In the genomic region with DNA sequence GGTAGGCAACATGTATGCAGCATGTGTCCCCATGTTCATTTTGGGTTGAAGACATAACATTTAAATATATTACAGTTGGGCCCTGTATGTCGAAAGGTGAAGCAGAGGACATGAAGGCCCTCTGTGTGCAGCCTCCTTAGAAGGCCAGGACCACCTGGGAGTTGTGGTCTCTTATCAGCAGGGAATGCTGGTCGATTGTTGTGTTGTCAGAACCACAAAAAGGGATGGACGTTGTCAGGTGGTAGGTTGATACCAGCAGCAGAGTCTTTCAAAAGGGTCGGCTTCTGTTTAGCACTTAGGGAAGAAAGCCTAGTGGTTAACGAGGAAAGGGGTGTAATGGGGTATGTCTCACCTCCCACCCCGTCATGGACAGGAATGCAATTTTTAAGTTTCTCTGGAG, we compare ENCODE assay signal across 21 cellular contexts.
A peak's percentile ranks its signal among the peaks of the same experiment; 100 is the strongest.
DNase-seq lines count a peak whose midpoint lies in the region; ATAC-seq and TF ChIP-seq lines count a peak whose summit lies in the region.
"Had no signal": no experiment of that assay in that cellular context is flagged by ENCODE, and none has a peak within 500 bp of the region (broad histone marks: within the 10 kb centered on the region; RNA-seq: fewer than 3 reads in every experiment).

No MANE protein-coding gene starts in this region.

- no peak for DNase-seq in activated naive CD8-positive, alpha-beta T cell treated with anti-CD3 and anti-CD28 coated beads, Interleukin-2, amount 10 ng/mL, durations not matched to agents 7 days and 5 days
- DNase-seq in activated naive CD8-positive, alpha-beta T cell treated with anti-CD3 and anti-CD28 coated beads for 36 hours: no peak
- DNase-seq in T-helper 17 cell: no peak
- DNase-seq in endodermal cell: peak; percentile 29
- DNase-seq in sciatic nerve (ENCODE audit: low spot score): peak; percentile 18
- no peak for DNase-seq in NCI-H2196 (lab: John Stamatoyannopoulos, UW; ENCODE audit: unreplicated experiment)
- DNase-seq in aorta: no peak
- DNase-seq: AML-193; CD4-positive, alpha-beta T cell; KBM-7; NCI-H1694; NCI-H2029 treated with DMSO at 0.1 percent for 48 hours; NCI-H226; NCI-H510A; NCI-H69; SHP77 had no signal

- 84 to 89% methylated on average over 4 to 6 of the region's 6 CpGs for WGBS in endodermal cell (ENCODE audit: insufficient coverage in 1 of 2, insufficient read length in 1 of 2), 2 experiments
- WGBS in aorta, 2 donors: 90% methylated on average over 6 of the region's 6 CpGs

- ATAC-seq in activated naive CD8-positive, alpha-beta T cell treated with anti-CD3 and anti-CD28 coated beads, Interleukin-2, amount 10 ng/mL, durations not matched to agents 7 days and 5 days (ENCODE audit: low read depth): no peak
- ATAC-seq in T-helper 17 cell: no peak
- no peak for ATAC-seq in sciatic nerve
- no peak for ATAC-seq in aorta (ENCODE audit: low FRiP score)
- ATAC-seq in HG02759 (IDR thresholded peaks at IDR 0.05; ENCODE audit: unreplicated experiment): no peak
- ATAC-seq: HCT116, HepG2, Panc1 had no signal

- POLR2A ChIA-PET in activated naive CD8-positive, alpha-beta T cell treated with anti-CD3 and anti-CD28 coated beads, Interleukin-2, amount 10 ng/mL, durations not matched to agents 7 days and 5 days (lab: Charles Lee): no interaction called here

- no peaks in the 10 kb centered on the region for H3K27me3 Mint-ChIP-seq in activated naive CD8-positive, alpha-beta T cell treated with anti-CD3 and anti-CD28 coated beads, Interleukin-2, amount 10 ng/mL, durations not matched to agents 7 days and 5 days
- H3K27me3 Mint-ChIP-seq in activated naive CD8-positive, alpha-beta T cell treated with anti-CD3 and anti-CD28 coated beads for 36 hours: no peaks in the 10 kb centered on the region
- H3K27me3 Mint-ChIP-seq in T-helper 17 cell (no peaks in the 10 kb centered on the region), endodermal cell (ENCODE audit: insufficient read depth) (no peaks in the 10 kb centered on the region)
- H3K27me3 Mint-ChIP-seq: CD4-positive, alpha-beta T cell had no signal

- H3K36me3 ChIP-seq in endodermal cell (ENCODE audit: control insufficient read depth, insufficient read depth, low read length) (peaks cover 89% of the 10 kb centered on the region), aorta (ENCODE audit: control insufficient read depth in 1 of 2, insufficient read depth in 2 of 2, low read length in 1 of 2) (peaks cover 0 to 12% of the 10 kb centered on the region in 2 donors)

- H3K4me3 ChIP-seq in endodermal cell (ENCODE audit: low read length) (no peak overlapping the region), aorta (ENCODE audit: low read length in 2 of 2) (no peak overlapping the region)
- H3K4me3 ChIP-seq: BLaER1 treated with 17β-estradiol and CSF1 and Interleukin-3, amounts not matched to agents 10 nM and 100 nM had no signal

- peak overlapping the region; percentile 42 for H3K27ac Mint-ChIP-seq in activated naive CD8-positive, alpha-beta T cell treated with anti-CD3 and anti-CD28 coated beads, Interleukin-2, amount 10 ng/mL, durations not matched to agents 7 days and 5 days
- no peak overlapping the region for H3K27ac Mint-ChIP-seq in activated naive CD8-positive, alpha-beta T cell treated with anti-CD3 and anti-CD28 coated beads for 36 hours
- peak overlapping the region; percentile 16 for H3K27ac Mint-ChIP-seq in T-helper 17 cell
- H3K27ac Mint-ChIP-seq in endodermal cell: peak overlapping the region; percentile 64
- H3K27ac Mint-ChIP-seq: CD4-positive, alpha-beta T cell had no signal

- H3K4me1 ChIP-seq in endodermal cell (ENCODE audit: control insufficient read depth, insufficient read depth, low read length) (no peaks in the 10 kb centered on the region), aorta (ENCODE audit: control insufficient read depth in 1 of 2, insufficient read depth in 2 of 2, low read length in 2 of 2) (no peaks in the 10 kb centered on the region)

- no peaks in the 10 kb centered on the region for H3K9me3 Mint-ChIP-seq in activated naive CD8-positive, alpha-beta T cell treated with anti-CD3 and anti-CD28 coated beads, Interleukin-2, amount 10 ng/mL, durations not matched to agents 7 days and 5 days
- no peaks in the 10 kb centered on the region for H3K9me3 Mint-ChIP-seq in activated naive CD8-positive, alpha-beta T cell treated with anti-CD3 and anti-CD28 coated beads for 36 hours
- no peaks in the 10 kb centered on the region for H3K9me3 Mint-ChIP-seq in endodermal cell
- H3K9me3 Mint-ChIP-seq: CD4-positive, alpha-beta T cell had no signal

- H3K36me3 Mint-ChIP-seq in activated naive CD8-positive, alpha-beta T cell treated with anti-CD3 and anti-CD28 coated beads, Interleukin-2, amount 10 ng/mL, durations not matched to agents 7 days and 5 days: peaks cover 58% of the 10 kb centered on the region
- H3K36me3 Mint-ChIP-seq in activated naive CD8-positive, alpha-beta T cell treated with anti-CD3 and anti-CD28 coated beads for 36 hours: peaks cover 57% of the 10 kb centered on the region
- H3K36me3 Mint-ChIP-seq in T-helper 17 cell (ENCODE audit: low read depth) (peaks cover 30% of the 10 kb centered on the region), endodermal cell (ENCODE audit: low read depth) (peaks cover 79% of the 10 kb centered on the region)

- no peak overlapping the region for H3K27ac ChIP-seq in endodermal cell (ENCODE audit: low read depth, low read length)
- H3K27ac ChIP-seq in aorta (ENCODE audit: low read depth in 1 of 2, low read length in 2 of 2): no peak overlapping the region
- H3K27ac ChIP-seq: BLaER1 treated with 17β-estradiol and CSF1 and Interleukin-3, amounts not matched to agents 10 nM and 100 nM had no signal

- H3K27me3 ChIP-seq in endodermal cell (ENCODE audit: control insufficient read depth, insufficient read depth, low read length, poor library complexity, severe bottlenecking) (no peaks in the 10 kb centered on the region), aorta (ENCODE audit: control insufficient read depth in 1 of 2, insufficient read depth in 2 of 2, low read length in 1 of 2) (no peaks in the 10 kb centered on the region)
- H3K27me3 ChIP-seq: BLaER1 treated with 17β-estradiol and CSF1 and Interleukin-3, amounts not matched to agents 10 nM and 100 nM had no signal

- peaks cover 32% of the 10 kb centered on the region for H3K4me1 Mint-ChIP-seq in activated naive CD8-positive, alpha-beta T cell treated with anti-CD3 and anti-CD28 coated beads, Interleukin-2, amount 10 ng/mL, durations not matched to agents 7 days and 5 days
- H3K4me1 Mint-ChIP-seq in activated naive CD8-positive, alpha-beta T cell treated with anti-CD3 and anti-CD28 coated beads for 36 hours: peaks cover 23% of the 10 kb centered on the region
- H3K4me1 Mint-ChIP-seq in T-helper 17 cell (peaks cover 28% of the 10 kb centered on the region), endodermal cell (no peaks in the 10 kb centered on the region)

- H3K9ac ChIP-seq in endodermal cell (ENCODE audit: extremely low read depth, low read length, poor library complexity, severe bottlenecking): no peak overlapping the region
- H3K9ac ChIP-seq: BLaER1 treated with 17β-estradiol and CSF1 and Interleukin-3, amounts not matched to agents 10 nM and 100 nM had no signal

- intact Hi-C loops in sciatic nerve (cut with DNase I) (no loop called here), aorta (cut with DNase I) (no loop called here)

- H3K9me3 ChIP-seq in T-helper 17 cell (ENCODE audit: control insufficient read depth, low read length, poor library complexity, severe bottlenecking) (no peaks in the 10 kb centered on the region), endodermal cell (ENCODE audit: control insufficient read depth, low read length) (no peaks in the 10 kb centered on the region), aorta (ENCODE audit: control insufficient read depth, low read length) (no peaks in the 10 kb centered on the region)

- H3K4me3 Mint-ChIP-seq in activated naive CD8-positive, alpha-beta T cell treated with anti-CD3 and anti-CD28 coated beads, Interleukin-2, amount 10 ng/mL, durations not matched to agents 7 days and 5 days: no peak overlapping the region
- H3K4me3 Mint-ChIP-seq in activated naive CD8-positive, alpha-beta T cell treated with anti-CD3 and anti-CD28 coated beads for 36 hours: no peak overlapping the region
- H3K4me3 Mint-ChIP-seq in T-helper 17 cell: no peak overlapping the region
- no peak overlapping the region for H3K4me3 Mint-ChIP-seq in endodermal cell
- H3K4me3 Mint-ChIP-seq: CD4-positive, alpha-beta T cell had no signal

- TF ChIP-seq CTCF in endodermal cell (conservative IDR thresholded peaks at IDR 0.05): no peak

Comparison
In these comparisons a context has a peak if more than half of its experiments do, and no peak if none do; other contexts are left out.
1. DNase-seq: peak in endodermal cell (single experiment) and sciatic nerve (single experiment); none in activated naive CD8-positive, alpha-beta T cell treated with anti-CD3 and anti-CD28 coated beads, Interleukin-2, amount 10 ng/mL, durations not matched to agents 7 days and 5 days (single experiment), activated naive CD8-positive, alpha-beta T cell treated with anti-CD3 and anti-CD28 coated beads for 36 hours (single experiment), T-helper 17 cell (0 of 3), NCI-H2196 (single experiment) and aorta (0 of 2).